In genomic region chr1:167721617-167722151, GRCh38 we compare ENCODE assay signal across 8 cellular contexts. TPM values are rescaled to one million over a fixed set of nuclear protein-coding genes. Genes with fewer than 3 reads are reported as not detected.
DNase-seq lines count a peak whose midpoint lies in the region; ATAC-seq and TF ChIP-seq lines count a peak whose summit lies in the region.

Gene MPZL1, plus strand, starts transcription at chr1:167721982. Its CDS starts 170 bp downstream, at chr1:167722152.

- no peaks in the 10 kb centered on the region for H4K20me1 ChIP-seq in OCI-LY1 (ENCODE audit: insufficient read depth, low read length)

- 0 out of 2 replicates have a peak, but pooled peaks cover 4% of the 10 kb centered on the region for H3F3A ChIP-seq in OCI-LY1 (ENCODE audit: insufficient read depth, low read length)

- peak; percentile 89 for ATAC-seq in GM21390 (IDR thresholded peaks at IDR 0.05; ENCODE audit: unreplicated experiment)

- no peaks in the 10 kb centered on the region for H3K9me2 ChIP-seq in OCI-LY1 (ENCODE audit: low read depth, low read length)

- no peaks in the 10 kb centered on the region for H3K36me3 ChIP-seq in OCI-LY1 (ENCODE audit: insufficient read depth, low read length)

- H3K4me1 ChIP-seq in OCI-LY1 (ENCODE audit: insufficient read depth, low read length, severe bottlenecking) (peaks cover 78% of the 10 kb centered on the region), mononuclear cell (ENCODE audit: insufficient read depth, low read length) (peaks cover 37% of the 10 kb centered on the region)

- peak within 1 kb of the TSS; percentile 51 for H2AFZ ChIP-seq in OCI-LY1 (ENCODE audit: low read length)

- peak; percentile 100 for DNase-seq in D341Med (ENCODE audit: low spot score)
- peak in 75 of 76 experiments; percentile 35 to 92 (median 83) for DNase-seq in HUDEP-2 (lab: John Stamatoyannopoulos, UW; ENCODE audit: unreplicated experiment in 76 of 76)
- peak; percentile 89 for DNase-seq in activated T-cell treated with anti-CD3 and anti-CD28 coated beads for 1 hour (ENCODE audit: low read depth)
- peak; percentile 96 for DNase-seq in epidermal melanocyte (ENCODE audit: insufficient read length, low spot score)
- DNase-seq in stimulated activated CD8-positive, alpha-beta memory T cell treated with anti-CD3 and anti-CD28 coated beads, Interleukin-2, amount 100 ng/mL, for 48 hours (ENCODE audit: low read depth in 2 of 2) = peak; percentile 87 to 89

- H3K27me3 ChIP-seq in OCI-LY1 (ENCODE audit: insufficient read depth, low read length) = no peaks in the 10 kb centered on the region
- no peaks in the 10 kb centered on the region for H3K27me3 ChIP-seq in mononuclear cell (ENCODE audit: insufficient read depth, low read length)

- TF ChIP-seq CTCF in OCI-LY1 (IDR thresholded peaks at IDR 0.05; ENCODE audit: low read length) = no peak

- H3K9ac ChIP-seq in OCI-LY1 (ENCODE audit: low read length) = peak within 1 kb of the TSS; percentile 70

- H3K4me3 ChIP-seq in OCI-LY1 (ENCODE audit: low read depth, low read length, poor library complexity, severe bottlenecking) (peak within 1 kb of the TSS; percentile 78), mononuclear cell (ENCODE audit: low read length) (peak within 1 kb of the TSS; percentile 66)

- H3K9me3 ChIP-seq in OCI-LY1 (ENCODE audit: low read length) = no peaks in the 10 kb centered on the region
- H3K9me3 ChIP-seq in mononuclear cell (ENCODE audit: low read depth, low read length) = no peaks in the 10 kb centered on the region

- peak within 1 kb of the TSS; percentile 88 for H3K27ac ChIP-seq in OCI-LY1 (ENCODE audit: low read depth, low read length, poor library complexity, severe bottlenecking)

- peaks cover 35% of the 10 kb centered on the region for H3K79me2 ChIP-seq in OCI-LY1 (ENCODE audit: insufficient read depth, low read length)

- peak within 1 kb of the TSS; percentile 95 for H3K4me2 ChIP-seq in OCI-LY1 (ENCODE audit: low read length)

RNA-seq across cellular contexts. Expression of gene MPZL1, which starts in this region (rescaled TPM):
- total RNA-seq in mononuclear cell = 13.9 TPM

Comparison
In these comparisons a context has a peak if more than half of its experiments do, and no peak if none do; other contexts are left out.
1. Peak in every context shown above with its lines: DNase-seq, ATAC-seq, H3K4me3 ChIP-seq and H3K27ac ChIP-seq.